Comparison of ENCODE assay signal across 9 cellular contexts in the genomic region with DNA sequence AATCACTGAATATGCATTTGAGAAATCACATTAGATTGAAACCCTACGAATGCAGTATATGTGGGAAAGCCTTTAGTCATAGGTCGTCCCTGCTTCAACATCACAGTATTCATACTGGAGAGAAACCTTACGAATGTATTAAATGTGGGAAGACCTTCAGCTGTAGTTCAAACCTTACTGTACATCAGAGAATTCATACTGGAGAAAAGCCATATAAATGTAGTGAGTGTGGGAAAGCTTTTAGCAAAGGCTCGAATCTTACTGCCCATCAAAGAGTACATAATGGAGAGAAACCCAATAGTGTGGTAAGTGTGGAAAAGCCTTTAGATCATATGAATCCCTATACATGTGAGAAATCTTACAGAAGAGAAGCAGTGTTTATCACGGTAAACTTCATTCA. TPM values are rescaled to one million over a fixed set of nuclear protein-coding genes. Genes with fewer than 3 reads are reported as not detected.
DNase-seq lines count a peak whose midpoint lies in the region; ATAC-seq, FAIRE-seq and TF ChIP-seq lines count a peak whose summit lies in the region.
"Not testable (repeated sequence)": the region's sequence is repeated elsewhere in the genome, so short reads cannot be mapped to it uniquely, and the experiment has no call there.
"Had no signal": no experiment of that assay in that cellular context is flagged by ENCODE, and none has a peak within 500 bp of the region (broad histone marks: within the 10 kb centered on the region; RNA-seq: fewer than 3 reads in every experiment).

No MANE protein-coding gene starts in this region.

- peaks cover 48 to 49% of the 10 kb centered on the region in 2 experiments for H3K36me3 ChIP-seq in HEK293 (ENCODE audit: control insufficient read depth in 2 of 2, insufficient read depth in 1 of 2, low read length in 2 of 2)
- H3K36me3 ChIP-seq in adipocyte (ENCODE audit: control insufficient read depth, insufficient read depth, low read length, severe bottlenecking) = peaks cover 57% of the 10 kb centered on the region
- H3K36me3 ChIP-seq in H1 (ENCODE audit: control insufficient read depth in 2 of 4, insufficient read depth in 4 of 4, low read length in 3 of 4) = peaks cover 3 to 48% (median 26%) of the 10 kb centered on the region in 4 experiments; a peak in 6 of 8 replicates
- H3K36me3 ChIP-seq in small intestine (ENCODE audit: control insufficient read depth in 2 of 2, insufficient read depth in 2 of 2, low read length in 2 of 2) = peaks cover 7 to 15% of the 10 kb centered on the region in 2 donors

- H3K9ac ChIP-seq in adipocyte (ENCODE audit: low read length); H1 (replicated peaks in 1 of 4; ENCODE audit: extremely low read depth in 1 of 4, low read depth in 3 of 4, low read length in 3 of 4): not testable (repeated sequence)

- not testable (repeated sequence) for H2BK120ac ChIP-seq in H1 (replicated peaks; ENCODE audit: low read depth, low read length)

- DNase-seq in A549 (ENCODE audit: low read depth in 1 of 2, low spot score in 1 of 2); GM19239 (ENCODE audit: insufficient read length, low spot score); adipocyte (ENCODE audit: low read depth); H1 (ENCODE audit: low read depth in 1 of 2, low spot score in 2 of 2); small intestine: not testable (repeated sequence)

- H3K9me3 ChIP-seq in A549 (peaks cover 100% of the 10 kb centered on the region), HEK293 (ENCODE audit: control insufficient read depth, insufficient read depth, low read depth, low read length) (peaks cover 53% of the 10 kb centered on the region), adipocyte (ENCODE audit: control insufficient read depth, low read length) (peaks cover 77% of the 10 kb centered on the region), H1 (ENCODE audit: insufficient read depth in 2 of 2, low read depth in 1 of 2, low read length in 1 of 2) (peaks cover 36 to 38% of the 10 kb centered on the region in 2 experiments)
- H3K9me3 ChIP-seq in small intestine (ENCODE audit: control insufficient read depth, low read depth) = not testable (repeated sequence)

- H3K18ac ChIP-seq in H1 (ENCODE audit: extremely low read depth, low read length) = not testable (repeated sequence)

- H2BK20ac ChIP-seq in H1 (ENCODE audit: low read length) = not testable (repeated sequence)

- not testable (repeated sequence) for H3K4ac ChIP-seq in H1 (replicated peaks; ENCODE audit: insufficient read length, low read depth, low read length)

- WGBS in A549 (ENCODE audit: missing lambda C conversion rate) = 90% methylated on average over 5 of the region's 5 CpGs
- WGBS in H1 (ENCODE audit: extremely low coverage in 1 of 2, insufficient coverage in 1 of 2, insufficient read length in 1 of 2, insufficient replicate concordance in 2 of 2, low coverage in 1 of 2, low lambda C conversion rate in 2 of 2, missing lambda C conversion rate in 1 of 2), 2 experiments = 92% methylated on average over 5 of the region's 5 CpGs; no CpG with 5 or more reads in 1 of the 2 experiments
- WGBS in small intestine, 3 donors = 83 to 97% (median 89%) methylated on average over 5 of the region's 5 CpGs

- not testable (repeated sequence) for H4K8ac ChIP-seq in H1 (ENCODE audit: extremely low read depth, insufficient read depth, low read length)

- H2AK5ac ChIP-seq in H1 (ENCODE audit: low read depth, low read length) = not testable (repeated sequence)

- not testable (repeated sequence) for H3K27me3 ChIP-seq in adipocyte (replicated peaks; ENCODE audit: control insufficient read depth, insufficient read depth, low read length); H1 (replicated peaks in 1 of 4; ENCODE audit: control insufficient read depth in 3 of 4, extremely low read depth in 1 of 4, insufficient read depth in 3 of 4, low read length in 3 of 4); small intestine (ENCODE audit: control insufficient read depth in 2 of 2, insufficient read depth in 2 of 2, low read length in 2 of 2)

- not testable (repeated sequence) for TF ChIP-seq CTCF in A549 (IDR thresholded peaks at IDR 0.05); HEK293 (tag by site-specific recombination; IDR thresholded peaks at IDR 0.05); H1 (IDR thresholded peaks at IDR 0.05; ENCODE audit: control extremely low read depth in 1 of 3, insufficient read depth in 1 of 3, low read depth in 1 of 3, low read length in 3 of 3)

- H3K4me3 ChIP-seq in A549; HEK293 (ENCODE audit: low read depth, low read length); H1 (ENCODE audit: extremely low read depth in 1 of 4, insufficient read depth in 2 of 4, low read depth in 3 of 4, low read length in 4 of 4); small intestine (ENCODE audit: low read depth in 1 of 2, low read length in 2 of 2): not testable (repeated sequence)
- H3K4me3 ChIP-seq in adipocyte (ENCODE audit: low read length) = peak overlapping the region; percentile 31

- POLR2A ChIA-PET in A549 (lab: Yijun Ruan, JAX); HEK293 (lab: Yijun Ruan, JAX); H1 (lab: Charles Lee; ENCODE audit: partially characterized antibody): not testable (repeated sequence)

- not testable (repeated sequence) for H2BK5ac ChIP-seq in H1 (ENCODE audit: low read depth, low read length)

- not testable (repeated sequence) for H3K23ac ChIP-seq in H1 (ENCODE audit: insufficient read length)

- not testable (repeated sequence) for ATAC-seq in A549

- not testable (repeated sequence) for H3K56ac ChIP-seq in H1 (replicated peaks; ENCODE audit: insufficient read length, low read depth, low read length)

- not testable (repeated sequence) for H3K79me1 ChIP-seq in H1 (ENCODE audit: low read depth, low read length)

- CTCF ChIA-PET in A549 (lab: Yijun Ruan, JAX); H1 (lab: Charles Lee; ENCODE audit: partially characterized antibody): not testable (repeated sequence)
- CTCF ChIA-PET in HEK293 (lab: Yijun Ruan, JAX) = interaction anchor here (0.7 kb wide), 1 partner anchor 27 kb away, joined by 3 read pairs; no protein-coding TSS in a partner anchor

- not testable (repeated sequence) for H3K79me2 ChIP-seq in H1 (ENCODE audit: control insufficient read depth in 1 of 2, insufficient read depth in 2 of 2, low read length in 2 of 2)

- not testable (repeated sequence) for TF ChIP-seq EP300 in A549 (IDR thresholded peaks at IDR 0.05); H1 (IDR thresholded peaks at IDR 0.05; ENCODE audit: borderline replicate concordance in 1 of 2, low read depth in 2 of 2, low read length in 2 of 2)

- H3K14ac ChIP-seq in H1 (ENCODE audit: insufficient read length) = not testable (repeated sequence)

- not testable (repeated sequence) for H3K4me2 ChIP-seq in A549; H1 (ENCODE audit: insufficient read depth in 1 of 2, low read depth in 2 of 2, low read length in 2 of 2)

- not testable (repeated sequence) for H4K5ac ChIP-seq in H1 (ENCODE audit: insufficient read length, low read depth, low read length)

- H2BK12ac ChIP-seq in H1 (ENCODE audit: low read depth, low read length) = not testable (repeated sequence)

- not testable (repeated sequence) for TF ChIP-seq POLR2A in A549 (IDR thresholded peaks at IDR 0.05; ENCODE audit: low read length); H1 (IDR thresholded peaks at IDR 0.05; ENCODE audit: control extremely low read depth in 1 of 2, low read depth in 2 of 2, low read length in 2 of 2)

- not testable (repeated sequence) for H3K4me1 ChIP-seq in A549; HEK293 (ENCODE audit: control insufficient read depth, insufficient read depth, low read length); adipocyte (ENCODE audit: control insufficient read depth, insufficient read depth, low read length); H1 (replicated peaks in 1 of 4; ENCODE audit: control insufficient read depth in 3 of 4, insufficient read depth in 4 of 4, low read length in 3 of 4); small intestine (ENCODE audit: control insufficient read depth in 2 of 2, insufficient read depth in 1 of 2, low read depth in 1 of 2, low read length in 1 of 2)

- H3K23me2 ChIP-seq in H1 (ENCODE audit: low read depth, low read length) = not testable (repeated sequence)

- H2BK15ac ChIP-seq in H1 (ENCODE audit: low read length) = not testable (repeated sequence)

- not testable (repeated sequence) for H3K27ac ChIP-seq in A549; HEK293 (ENCODE audit: extremely low read depth, low read depth, low read length); H1 (ENCODE audit: low read depth, low read length); small intestine (ENCODE audit: low read depth in 1 of 2, low read length in 1 of 2)

- H4K20me1 ChIP-seq in H1 (replicated peaks in 1 of 2; ENCODE audit: control insufficient read depth in 1 of 2, insufficient read depth in 2 of 2, low read length in 2 of 2) = not testable (repeated sequence)

- FAIRE-seq in A549 (lab: Jason Lieb, UNC) (peak; percentile 99), GM19239 (lab: Jason Lieb, UNC) (peak; percentile 84), small intestine (lab: Jason Lieb, UNC) (peak; percentile 30)
- FAIRE-seq in H1 (lab: Jason Lieb, UNC) = not testable (repeated sequence)

- TF ChIP-seq RAD21 in A549 (conservative IDR thresholded peaks at IDR 0.05 in 1 of 2, IDR thresholded peaks at IDR 0.05 in 1 of 2); H1 (IDR thresholded peaks at IDR 0.05 in 1 of 2, conservative IDR thresholded peaks at IDR 0.05 in 1 of 2; ENCODE audit: low read depth in 2 of 2, low read length in 2 of 2): not testable (repeated sequence)

- H2AFZ ChIP-seq in H1 (ENCODE audit: low read length) = not testable (repeated sequence)

- not testable (repeated sequence) for H4K91ac ChIP-seq in H1 (replicated peaks; ENCODE audit: insufficient read length, low read length)

RNA-seq across cellular contexts. Expression of a gene that starts 7.8 kb away (rescaled TPM):
- polyA plus RNA-seq in A549 (2011; rRNA removed) (54.6 and 56.3 TPM in 2 replicates), A549 (2017; fragmentation: RNase III; extraction: RNeasy Plus Mini Kit Qiagen cat#74134 plus additional on column Dnase treatment) (24.2 to 27.1 TPM (median 26.2 TPM) in 3 replicates), H1 (2011; rRNA removed) (9.1 and 10.9 TPM in 2 replicates), small intestine (10 to 100 TPM; 10.5 to 17.4 (median 13.2) TPM)
- polyA plus RNA-seq in A549 (2012; cell fraction: cytosol; rRNA removed) = 11.1 and 11.7 TPM in 2 replicates
- polyA plus RNA-seq in A549 (2012; cell fraction: nucleus; rRNA removed) = 22.3 and 22.4 TPM in 2 replicates
- 19.5 and 20.6 TPM in 2 replicates for polyA minus RNA-seq in A549 (2011; rRNA and poly(A)+ RNA removed)
- total RNA-seq in H1 (2021; fragmentation: NEBNext Ultra II Directional; extraction: Animal tissue kit (Norgen Biotek cat#: 25700)) = 17.0 and 20.4 TPM in 2 replicates
- 14.1 TPM for polyA plus RNA-seq in H1 (2011; cell fraction: cytosol; rRNA removed)
- polyA plus RNA-seq in H1 (2011; cell fraction: nucleus; rRNA removed) = 19.0 TPM
- 10.9 to 19.6 TPM (median 11.2 TPM) in 4 replicates for polyA plus RNA-seq in H1 (2012, experiment 1 of 2)
- 1.0 TPM for polyA plus RNA-seq in H1 (2012, experiment 2 of 2)
- 16.5 TPM for polyA plus RNA-seq in H1 (2013, experiment 1 of 2)
- 14.4 TPM for polyA plus RNA-seq in H1 (2013, experiment 2 of 2)
- polyA minus RNA-seq in H1 (2011; rRNA and poly(A)+ RNA removed) = 13.2 and 14.7 TPM in 2 replicates
- polyA minus RNA-seq in H1 (2011; cell fraction: cytosol; rRNA and poly(A)+ RNA removed) = 10.9 TPM
- polyA minus RNA-seq in H1 (2011; cell fraction: nucleus; rRNA and poly(A)+ RNA removed) = 37.1 TPM

RNA-seq across cellular contexts. Expression of a gene that starts 8.3 kb away (rescaled TPM):
- 0.16 and 0.21 TPM in 2 replicates for polyA plus RNA-seq in A549 (2011; rRNA removed)
- 0.10 and 0.16 TPM in 2 replicates for polyA plus RNA-seq in A549 (2012; cell fraction: cytosol; rRNA removed)
- 0.20 and 0.24 TPM in 2 replicates for polyA plus RNA-seq in A549 (2012; cell fraction: nucleus; rRNA removed)
- polyA plus RNA-seq in A549 (2017; fragmentation: RNase III; extraction: RNeasy Plus Mini Kit Qiagen cat#74134 plus additional on column Dnase treatment) = 0.07 to 0.26 TPM (median 0.08 TPM) in 3 replicates
- 0.24 and 0.29 TPM in 2 replicates for polyA minus RNA-seq in A549 (2011; rRNA and poly(A)+ RNA removed)
- total RNA-seq in H1 (2021; fragmentation: NEBNext Ultra II Directional; extraction: Animal tissue kit (Norgen Biotek cat#: 25700)) = not detected in 2 replicates
- 0.09 and 0.19 TPM in 2 replicates for polyA plus RNA-seq in H1 (2011; rRNA removed)
- 0.04 TPM for polyA plus RNA-seq in H1 (2011; cell fraction: cytosol; rRNA removed)
- 0.63 TPM for polyA plus RNA-seq in H1 (2011; cell fraction: nucleus; rRNA removed)
- 0.32 TPM in 1 of 4 replicates, not detected in the others for polyA plus RNA-seq in H1 (2012, experiment 1 of 2)
- not detected for polyA plus RNA-seq in H1 (2012, experiment 2 of 2)
- 0.02 TPM for polyA plus RNA-seq in H1 (2013, experiment 1 of 2)
- polyA plus RNA-seq in H1 (2013, experiment 2 of 2) = not detected
- polyA minus RNA-seq in H1 (2011; rRNA and poly(A)+ RNA removed) = 0.20 and 0.82 TPM in 2 replicates
- not detected for polyA minus RNA-seq in H1 (2011; cell fraction: cytosol; rRNA and poly(A)+ RNA removed)
- polyA minus RNA-seq in H1 (2011; cell fraction: nucleus; rRNA and poly(A)+ RNA removed) = 0.40 TPM
- under 1 TPM in 1 of 3 donors, not detected in 2; 0.15 TPM for polyA plus RNA-seq in small intestine
- total RNA-seq: A172 had no signal
- polyA plus RNA-seq: CD14-positive monocyte; CD4-positive, alpha-beta memory T cell had no signal

RNA-seq across cellular contexts. Expression of a gene that starts 48.8 kb away (rescaled TPM):
- polyA plus RNA-seq in A549 (2011; rRNA removed) (19.3 and 24.6 TPM in 2 replicates), A549 (2017; fragmentation: RNase III; extraction: RNeasy Plus Mini Kit Qiagen cat#74134 plus additional on column Dnase treatment) (13.6 to 17.0 TPM (median 14.2 TPM) in 3 replicates), H1 (2011; rRNA removed) (2.1 and 2.8 TPM in 2 replicates), small intestine (10 to 100 TPM in 2 of 3 donors, 1 to 10 TPM in 1; 8.9 to 10.5 (median 10.1) TPM)
- polyA plus RNA-seq in A549 (2012; cell fraction: cytosol; rRNA removed) = 4.6 and 5.1 TPM in 2 replicates
- polyA plus RNA-seq in A549 (2012; cell fraction: nucleus; rRNA removed) = 5.4 and 5.8 TPM in 2 replicates
- 6.9 and 8.9 TPM in 2 replicates for polyA minus RNA-seq in A549 (2011; rRNA and poly(A)+ RNA removed)
- 7.5 and 8.0 TPM in 2 replicates for total RNA-seq in H1 (2021; fragmentation: NEBNext Ultra II Directional; extraction: Animal tissue kit (Norgen Biotek cat#: 25700))
- 7.0 TPM for polyA plus RNA-seq in H1 (2011; cell fraction: cytosol; rRNA removed)
- 5.1 TPM for polyA plus RNA-seq in H1 (2011; cell fraction: nucleus; rRNA removed)
- polyA plus RNA-seq in H1 (2012, experiment 1 of 2) = 4.8 to 5.2 TPM (median 5.1 TPM) in 4 replicates
- 0.21 TPM for polyA plus RNA-seq in H1 (2012, experiment 2 of 2)
- polyA plus RNA-seq in H1 (2013, experiment 1 of 2) = 5.7 TPM
- 4.9 TPM for polyA plus RNA-seq in H1 (2013, experiment 2 of 2)
- polyA minus RNA-seq in H1 (2011; rRNA and poly(A)+ RNA removed) = 3.7 and 7.7 TPM in 2 replicates
- 3.2 TPM for polyA minus RNA-seq in H1 (2011; cell fraction: cytosol; rRNA and poly(A)+ RNA removed)
- 14.9 TPM for polyA minus RNA-seq in H1 (2011; cell fraction: nucleus; rRNA and poly(A)+ RNA removed)
- total RNA-seq: A172 had no signal
